1 cellular context compared by ENCODE assay signal in the genomic region with DNA sequence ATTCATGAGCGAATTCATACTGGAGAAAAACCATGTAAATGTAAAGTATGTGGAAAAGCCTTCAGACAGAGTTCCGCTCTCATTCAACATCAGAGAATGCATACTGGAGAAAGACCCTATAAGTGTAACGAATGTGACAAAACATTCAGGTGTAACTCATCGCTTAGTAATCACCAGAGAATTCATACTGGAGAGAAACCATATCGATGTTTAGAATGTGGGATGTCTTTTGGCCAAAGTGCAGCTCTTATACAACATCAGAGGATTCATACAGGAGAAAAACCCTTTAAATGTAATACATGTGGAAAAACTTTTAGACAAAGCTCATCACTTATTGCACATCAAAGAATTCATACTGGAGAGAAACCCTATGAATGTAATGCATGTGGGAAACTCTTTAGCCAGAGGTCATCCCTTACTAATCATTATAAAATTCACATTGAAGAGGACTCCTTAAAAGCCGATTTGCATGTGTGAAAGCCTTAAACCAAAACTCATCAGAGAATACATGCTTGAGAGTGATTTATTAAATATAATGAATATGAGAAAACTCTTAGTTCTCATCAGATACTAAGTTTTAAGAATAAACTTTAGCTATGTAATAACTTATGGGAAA.
TF ChIP-seq lines count a peak whose summit lies in the region.

No MANE protein-coding gene starts in this region.

TF ChIP-seq in HCT116, 20 proteins besides CTCF, POLR2A, EP300 and RAD21:
- TF ChIP-seq REST (IDR thresholded peaks at IDR 0.05; ENCODE audit: low read depth) (no peak), ZNF274 (IDR thresholded peaks at IDR 0.05; ENCODE audit: low read depth, low read length) (peak; percentile 85)
